Comparison of ENCODE assay signal across 2 cellular contexts in genomic region chr3:134038071-134038491, GRCh38.
TF ChIP-seq lines count a peak whose summit lies in the region.

No MANE protein-coding gene starts in this region.

TF ChIP-seq in HEK293, 187 proteins besides CTCF, POLR2A, EP300 and RAD21 (continued from another document):
- TF ChIP-seq, protein P1, sequence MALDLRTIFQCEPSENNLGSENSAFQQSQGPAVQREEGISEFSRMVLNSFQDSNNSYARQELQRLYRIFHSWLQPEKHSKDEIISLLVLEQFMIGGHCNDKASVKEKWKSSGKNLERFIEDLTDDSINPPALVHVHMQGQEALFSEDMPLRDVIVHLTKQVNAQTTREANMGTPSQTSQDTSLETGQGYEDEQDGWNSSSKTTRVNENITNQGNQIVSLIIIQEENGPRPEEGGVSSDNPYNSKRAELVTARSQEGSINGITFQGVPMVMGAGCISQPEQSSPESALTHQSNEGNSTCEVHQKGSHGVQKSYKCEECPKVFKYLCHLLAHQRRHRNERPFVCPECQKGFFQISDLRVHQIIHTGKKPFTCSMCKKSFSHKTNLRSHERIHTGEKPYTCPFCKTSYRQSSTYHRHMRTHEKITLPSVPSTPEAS (tag by site-specific recombination; IDR thresholded peaks at IDR 0.05): peak; percentile 99

TF ChIP-seq in WTC11, 78 proteins besides CTCF, POLR2A, EP300 and RAD21 (continued from another document):
- TF ChIP-seq, protein P2, sequence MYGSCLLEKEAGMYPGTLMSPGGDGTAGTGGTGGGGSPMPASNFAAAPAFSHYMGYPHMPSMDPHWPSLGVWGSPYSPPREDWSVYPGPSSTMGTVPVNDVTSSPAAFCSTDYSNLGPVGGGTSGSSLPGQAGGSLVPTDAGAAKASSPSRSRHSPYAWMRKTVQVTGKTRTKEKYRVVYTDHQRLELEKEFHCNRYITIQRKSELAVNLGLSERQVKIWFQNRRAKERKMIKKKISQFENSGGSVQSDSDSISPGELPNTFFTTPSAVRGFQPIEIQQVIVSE (CRISPR knock-in tag; IDR thresholded peaks at IDR 0.05; ENCODE audit: borderline replicate concordance): no peak
- TF ChIP-seq MXD4 (CRISPR knock-in tag; IDR thresholded peaks at IDR 0.05; ENCODE audit: borderline replicate concordance): no peak
- TF ChIP-seq, protein P3, sequence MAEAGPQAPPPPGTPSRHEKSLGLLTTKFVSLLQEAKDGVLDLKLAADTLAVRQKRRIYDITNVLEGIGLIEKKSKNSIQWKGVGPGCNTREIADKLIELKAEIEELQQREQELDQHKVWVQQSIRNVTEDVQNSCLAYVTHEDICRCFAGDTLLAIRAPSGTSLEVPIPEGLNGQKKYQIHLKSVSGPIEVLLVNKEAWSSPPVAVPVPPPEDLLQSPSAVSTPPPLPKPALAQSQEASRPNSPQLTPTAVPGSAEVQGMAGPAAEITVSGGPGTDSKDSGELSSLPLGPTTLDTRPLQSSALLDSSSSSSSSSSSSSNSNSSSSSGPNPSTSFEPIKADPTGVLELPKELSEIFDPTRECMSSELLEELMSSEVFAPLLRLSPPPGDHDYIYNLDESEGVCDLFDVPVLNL (CRISPR knock-in tag; IDR thresholded peaks at IDR 0.05; ENCODE audit: borderline replicate concordance, low read depth): no peak
- TF ChIP-seq TEAD4 (CRISPR knock-in tag; IDR thresholded peaks at IDR 0.05): no peak
- TF ChIP-seq USF1 (CRISPR knock-in tag; IDR thresholded peaks at IDR 0.05): no peak
- TF ChIP-seq ATF1 (CRISPR knock-in tag; IDR thresholded peaks at IDR 0.05): no peak
- TF ChIP-seq SMAD4 (CRISPR knock-in tag; IDR thresholded peaks at IDR 0.05): no peak
- TF ChIP-seq NFE2L1 (CRISPR knock-in tag; IDR thresholded peaks at IDR 0.05): no peak
- TF ChIP-seq RELA (CRISPR knock-in tag; IDR thresholded peaks at IDR 0.05; ENCODE audit: borderline replicate concordance): no peak
- TF ChIP-seq, protein P4, sequence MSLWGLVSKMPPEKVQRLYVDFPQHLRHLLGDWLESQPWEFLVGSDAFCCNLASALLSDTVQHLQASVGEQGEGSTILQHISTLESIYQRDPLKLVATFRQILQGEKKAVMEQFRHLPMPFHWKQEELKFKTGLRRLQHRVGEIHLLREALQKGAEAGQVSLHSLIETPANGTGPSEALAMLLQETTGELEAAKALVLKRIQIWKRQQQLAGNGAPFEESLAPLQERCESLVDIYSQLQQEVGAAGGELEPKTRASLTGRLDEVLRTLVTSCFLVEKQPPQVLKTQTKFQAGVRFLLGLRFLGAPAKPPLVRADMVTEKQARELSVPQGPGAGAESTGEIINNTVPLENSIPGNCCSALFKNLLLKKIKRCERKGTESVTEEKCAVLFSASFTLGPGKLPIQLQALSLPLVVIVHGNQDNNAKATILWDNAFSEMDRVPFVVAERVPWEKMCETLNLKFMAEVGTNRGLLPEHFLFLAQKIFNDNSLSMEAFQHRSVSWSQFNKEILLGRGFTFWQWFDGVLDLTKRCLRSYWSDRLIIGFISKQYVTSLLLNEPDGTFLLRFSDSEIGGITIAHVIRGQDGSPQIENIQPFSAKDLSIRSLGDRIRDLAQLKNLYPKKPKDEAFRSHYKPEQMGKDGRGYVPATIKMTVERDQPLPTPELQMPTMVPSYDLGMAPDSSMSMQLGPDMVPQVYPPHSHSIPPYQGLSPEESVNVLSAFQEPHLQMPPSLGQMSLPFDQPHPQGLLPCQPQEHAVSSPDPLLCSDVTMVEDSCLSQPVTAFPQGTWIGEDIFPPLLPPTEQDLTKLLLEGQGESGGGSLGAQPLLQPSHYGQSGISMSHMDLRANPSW (CRISPR knock-in tag; conservative IDR thresholded peaks at IDR 0.05; ENCODE audit: low read depth): no peak
- no peak for TF ChIP-seq ZNF138 (CRISPR knock-in tag; conservative IDR thresholded peaks at IDR 0.05)
